In the genomic region with DNA sequence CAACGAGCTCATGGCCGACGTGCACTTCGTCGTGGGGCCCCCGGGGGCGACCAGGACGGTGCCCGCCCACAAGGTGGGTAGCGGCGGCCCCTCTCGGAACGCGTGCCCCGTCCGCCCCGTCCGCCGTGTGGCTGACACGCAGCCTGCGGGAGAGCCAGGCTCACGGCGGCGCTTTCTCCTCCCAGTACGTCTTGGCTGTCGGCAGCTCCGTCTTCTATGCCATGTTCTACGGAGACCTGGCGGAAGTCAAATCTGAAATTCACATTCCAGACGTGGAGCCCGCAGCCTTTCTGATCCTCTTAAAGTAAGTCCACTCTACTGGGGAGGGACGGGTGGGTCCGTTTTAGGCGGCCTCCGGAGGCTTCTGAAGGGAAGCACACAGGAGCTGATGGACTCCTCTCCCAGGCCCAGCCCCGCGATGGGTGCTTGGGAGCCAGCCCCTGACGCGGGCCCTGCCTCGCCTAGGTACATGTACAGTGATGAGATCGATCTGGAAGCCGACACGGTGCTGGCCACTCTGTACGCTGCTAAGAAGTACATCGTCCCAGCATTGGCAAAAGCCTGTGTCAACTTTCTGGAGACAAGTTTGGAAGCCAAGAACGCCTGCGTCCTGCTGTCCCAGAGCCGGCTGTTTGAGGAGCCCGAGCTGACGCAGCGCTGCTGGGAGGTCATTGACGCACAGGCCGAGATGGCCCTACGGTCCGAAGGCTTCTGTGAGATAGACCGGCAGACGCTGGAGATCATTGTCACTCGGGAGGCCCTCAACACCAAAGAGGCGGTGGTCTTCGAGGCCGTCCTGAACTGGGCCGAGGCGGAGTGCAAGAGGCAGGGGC, we compare ENCODE assay signal across 8 cellular contexts. TPM values are rescaled to one million over a fixed set of nuclear protein-coding genes. Genes with fewer than 3 reads are reported as not detected.
DNase-seq lines count a peak whose midpoint lies in the region; ATAC-seq lines count a peak whose summit lies in the region.

No MANE protein-coding gene starts in this region.

- H3K36me3 Mint-ChIP-seq in T-helper 1 cell treated with Interleukin-12 subunit alpha and Interleukin-12 subunit beta and Interleukin-4 antibody, amounts not matched to agents 30 μg/mL and 1 μg/mL, for 36 hours (ENCODE audit: low read depth), result peaks cover 15% of the 10 kb centered on the region
- peaks cover 7% of the 10 kb centered on the region for H3K36me3 Mint-ChIP-seq in activated naive CD8-positive, alpha-beta T cell treated with anti-CD3 and anti-CD28 coated beads for 36 hours
- H3K36me3 Mint-ChIP-seq in stimulated activated naive B cell treated with anti-CD40 and anti-IgM and Interleukin-4, amounts not matched to agents 10 μg/mL and 1 μg/mL and 100 μg/mL, for 72 hours, result peaks cover 24 to 56% of the 10 kb centered on the region in 2 donors

- H3K4me1 ChIP-seq in iPS-20b (ENCODE audit: insufficient read depth, low read length), result no peaks in the 10 kb centered on the region

- peak overlapping the region; percentile 80 for H3K27ac Mint-ChIP-seq in T-helper 1 cell treated with Interleukin-12 subunit alpha and Interleukin-12 subunit beta and Interleukin-4 antibody, amounts not matched to agents 30 μg/mL and 1 μg/mL, for 36 hours
- H3K27ac Mint-ChIP-seq in activated naive CD8-positive, alpha-beta T cell treated with anti-CD3 and anti-CD28 coated beads for 36 hours, result peak overlapping the region; percentile 63
- H3K27ac Mint-ChIP-seq in stimulated activated naive B cell treated with anti-CD40 and anti-IgM and Interleukin-4, amounts not matched to agents 10 μg/mL and 1 μg/mL and 100 μg/mL, for 72 hours, result peak overlapping the region; percentile 31

- H3K4me3 ChIP-seq in iPS-20b (ENCODE audit: low read length), result peak overlapping the region; percentile 57; the same call in 1 of the 2 replicates

- no peaks in the 10 kb centered on the region for H3K27me3 Mint-ChIP-seq in T-helper 1 cell treated with Interleukin-12 subunit alpha and Interleukin-12 subunit beta and Interleukin-4 antibody, amounts not matched to agents 30 μg/mL and 1 μg/mL, for 36 hours (ENCODE audit: low read depth)
- H3K27me3 Mint-ChIP-seq in activated naive CD8-positive, alpha-beta T cell treated with anti-CD3 and anti-CD28 coated beads for 36 hours, result no peaks in the 10 kb centered on the region
- no peaks in the 10 kb centered on the region for H3K27me3 Mint-ChIP-seq in stimulated activated naive B cell treated with anti-CD40 and anti-IgM and Interleukin-4, amounts not matched to agents 10 μg/mL and 1 μg/mL and 100 μg/mL, for 72 hours

- DNase-seq in T-helper 1 cell (no peak), putamen (ENCODE audit: low spot score) (no peak), NCI-H446 treated with DMSO at 0.1 percent for 48 hours (lab: John Stamatoyannopoulos, UW) (no peak)
- DNase-seq in activated naive CD8-positive, alpha-beta T cell treated with anti-CD3 and anti-CD28 coated beads for 36 hours, result no peak
- no peak for DNase-seq in stimulated activated naive B cell treated with anti-CD40 and anti-IgM and Interleukin-4, amounts not matched to agents 10 μg/mL and 1 μg/mL and 100 μg/mL, for 72 hours
- no peak for DNase-seq in stimulated activated CD4-positive, alpha-beta T cell treated with anti-CD3 and anti-CD28 coated beads, Interleukin-1b, Interleukin-23, amount 100 ng/mL, for 48 hours

- no peak for ATAC-seq in stimulated activated naive B cell treated with anti-CD40 and anti-IgM and Interleukin-4, amounts not matched to agents 10 μg/mL and 1 μg/mL and 100 μg/mL, for 72 hours (replicated peaks)

- H3K27me3 ChIP-seq in iPS-20b (ENCODE audit: insufficient read depth, low read length), result peaks cover 13% of the 10 kb centered on the region; the same call in 1 of the 2 replicates

- H3K27ac ChIP-seq in iPS-20b (ENCODE audit: low read length), result no peak overlapping the region

- peaks cover 19% of the 10 kb centered on the region for H3K4me1 Mint-ChIP-seq in T-helper 1 cell treated with Interleukin-12 subunit alpha and Interleukin-12 subunit beta and Interleukin-4 antibody, amounts not matched to agents 30 μg/mL and 1 μg/mL, for 36 hours (ENCODE audit: low read depth)
- H3K4me1 Mint-ChIP-seq in activated naive CD8-positive, alpha-beta T cell treated with anti-CD3 and anti-CD28 coated beads for 36 hours, result peaks cover 31% of the 10 kb centered on the region
- H3K4me1 Mint-ChIP-seq in stimulated activated naive B cell treated with anti-CD40 and anti-IgM and Interleukin-4, amounts not matched to agents 10 μg/mL and 1 μg/mL and 100 μg/mL, for 72 hours, result peaks cover 45 to 49% of the 10 kb centered on the region in 2 donors

- peaks cover 16% of the 10 kb centered on the region for H3K36me3 ChIP-seq in iPS-20b (ENCODE audit: insufficient read depth, low read depth, low read length)

- H3K9me3 ChIP-seq in iPS-20b (ENCODE audit: insufficient read depth, low read depth, low read length), result no peaks in the 10 kb centered on the region

- peak overlapping the region; percentile 76 for H3K4me3 Mint-ChIP-seq in T-helper 1 cell treated with Interleukin-12 subunit alpha and Interleukin-12 subunit beta and Interleukin-4 antibody, amounts not matched to agents 30 μg/mL and 1 μg/mL, for 36 hours
- peak overlapping the region; percentile 73 for H3K4me3 Mint-ChIP-seq in activated naive CD8-positive, alpha-beta T cell treated with anti-CD3 and anti-CD28 coated beads for 36 hours
- peak overlapping the region; percentile 71 to 74 for H3K4me3 Mint-ChIP-seq in stimulated activated naive B cell treated with anti-CD40 and anti-IgM and Interleukin-4, amounts not matched to agents 10 μg/mL and 1 μg/mL and 100 μg/mL, for 72 hours

- no peak overlapping the region; the same call in 1 of the 2 replicates for H3K9ac ChIP-seq in iPS-20b (ENCODE audit: low read depth, low read length)

- no peaks in the 10 kb centered on the region for H3K9me3 Mint-ChIP-seq in T-helper 1 cell treated with Interleukin-12 subunit alpha and Interleukin-12 subunit beta and Interleukin-4 antibody, amounts not matched to agents 30 μg/mL and 1 μg/mL, for 36 hours
- H3K9me3 Mint-ChIP-seq in activated naive CD8-positive, alpha-beta T cell treated with anti-CD3 and anti-CD28 coated beads for 36 hours, result no peaks in the 10 kb centered on the region
- no peaks in the 10 kb centered on the region for H3K9me3 Mint-ChIP-seq in stimulated activated naive B cell treated with anti-CD40 and anti-IgM and Interleukin-4, amounts not matched to agents 10 μg/mL and 1 μg/mL and 100 μg/mL, for 72 hours

RNA-seq across cellular contexts. Expression of gene BTBD6, which starts 1.1 kb away (rescaled TPM):
- total RNA-seq in activated naive CD8-positive, alpha-beta T cell treated with anti-CD3 and anti-CD28 coated beads for 36 hours, result 10 to 100 TPM; 33.9 to 35.2 TPM

RNA-seq across cellular contexts. Expression of gene BRF1, which starts 51.4 kb away (rescaled TPM):
- total RNA-seq in activated naive CD8-positive, alpha-beta T cell treated with anti-CD3 and anti-CD28 coated beads for 36 hours, result 10 to 100 TPM; 21.9 to 22.8 TPM
